In genomic region chr7:158579662-158580646, GRCh38 we compare ENCODE assay signal across 1 cellular context.
TF ChIP-seq lines count a peak whose summit lies in the region.

No MANE protein-coding gene starts in this region.

TF ChIP-seq in HepG2, 621 proteins besides CTCF, POLR2A, EP300 and RAD21 (continued from another document and continues in another):
- TF ChIP-seq ZBTB49 (CRISPR knock-in tag; IDR thresholded peaks at IDR 0.05; ENCODE audit: borderline replicate concordance) (no peak), ZNF776 (CRISPR knock-in tag; IDR thresholded peaks at IDR 0.05) (no peak), SALL2 (CRISPR knock-in tag; IDR thresholded peaks at IDR 0.05) (no peak), USF2 (IDR thresholded peaks at IDR 0.05; ENCODE audit: low read depth, low read length) (peak; percentile 81), USF2 (CRISPR knock-in tag; IDR thresholded peaks at IDR 0.05; ENCODE audit: borderline replicate concordance) (peak; percentile 84; the same call in 1 of the 2 replicates), THYN1 (CRISPR knock-in tag; IDR thresholded peaks at IDR 0.05; ENCODE audit: borderline replicate concordance, low read depth) (no peak), DZIP1 (CRISPR knock-in tag; IDR thresholded peaks at IDR 0.05) (no peak), POGZ (CRISPR knock-in tag; IDR thresholded peaks at IDR 0.05) (peak; percentile 67), BCL6 (CRISPR knock-in tag; IDR thresholded peaks at IDR 0.05) (peak; percentile 61), SRSF9 (IDR thresholded peaks at IDR 0.05; ENCODE audit: borderline replicate concordance, insufficient read depth, low read depth, low read length, poor library complexity, severe bottlenecking) (no peak), LCORL (IDR thresholded peaks at IDR 0.05) (no peak), LCORL (CRISPR knock-in tag; IDR thresholded peaks at IDR 0.05) (no peak), JUN (CRISPR knock-in tag; IDR thresholded peaks at IDR 0.05) (no peak), PRDM10 (CRISPR knock-in tag; IDR thresholded peaks at IDR 0.05; ENCODE audit: low read depth) (no peak), ZBTB8A (CRISPR knock-in tag; IDR thresholded peaks at IDR 0.05; ENCODE audit: borderline replicate concordance, low read depth) (no peak), CBX2 (IDR thresholded peaks at IDR 0.05; ENCODE audit: low read depth, low read length) (no peak), CBX2 (CRISPR knock-in tag; IDR thresholded peaks at IDR 0.05; ENCODE audit: low read depth) (no peak), TGIF2 (CRISPR knock-in tag; IDR thresholded peaks at IDR 0.05) (no peak; the same call in 1 of the 2 replicates), NFE2 (CRISPR knock-in tag; IDR thresholded peaks at IDR 0.05) (no peak), KDM3A (CRISPR knock-in tag; IDR thresholded peaks at IDR 0.05; ENCODE audit: low read depth) (no peak), ZBTB38 (CRISPR knock-in tag; IDR thresholded peaks at IDR 0.05) (peak; percentile 64), ZNF800 (CRISPR knock-in tag; IDR thresholded peaks at IDR 0.05) (peak; percentile 32; the same call in 1 of the 2 replicates), KAT2B (IDR thresholded peaks at IDR 0.05; ENCODE audit: borderline replicate concordance, low read depth, low read length) (no peak), MAFK (conservative IDR thresholded peaks at IDR 0.05 in 1 of 2, IDR thresholded peaks at IDR 0.05 in 1 of 2; ENCODE audit: low read length in 2 of 2) (no peak), TARDBP (CRISPR knock-in tag; IDR thresholded peaks at IDR 0.05) (no peak), ATF1 (CRISPR knock-in tag; IDR thresholded peaks at IDR 0.05) (no peak), ZNF383 (CRISPR knock-in tag; IDR thresholded peaks at IDR 0.05; ENCODE audit: borderline replicate concordance) (no peak), SETDB1 (CRISPR knock-in tag; IDR thresholded peaks at IDR 0.05; ENCODE audit: borderline replicate concordance) (no peak), E2F5 (CRISPR knock-in tag; conservative IDR thresholded peaks at IDR 0.05) (no peak), SMAD1 (CRISPR knock-in tag; IDR thresholded peaks at IDR 0.05; ENCODE audit: borderline replicate concordance, low read depth) (no peak), PTBP1 (IDR thresholded peaks at IDR 0.05; ENCODE audit: low read depth, low read length, poor library complexity, severe bottlenecking) (no peak), ZNF274 (CRISPR knock-in tag; IDR thresholded peaks at IDR 0.05) (no peak), FOXJ3 (CRISPR knock-in tag; IDR thresholded peaks at IDR 0.05; ENCODE audit: borderline replicate concordance) (peak; percentile 41; the same call in 1 of the 2 replicates), ZSCAN29 (CRISPR knock-in tag; conservative IDR thresholded peaks at IDR 0.05) (no peak), NRL (CRISPR knock-in tag; IDR thresholded peaks at IDR 0.05; ENCODE audit: borderline replicate concordance) (no peak), ZNF766 (CRISPR knock-in tag; IDR thresholded peaks at IDR 0.05; ENCODE audit: borderline replicate concordance) (no peak), DRAP1 (CRISPR knock-in tag; IDR thresholded peaks at IDR 0.05) (peak; percentile 55; the same call in 1 of the 2 replicates), HDAC2 (CRISPR knock-in tag; IDR thresholded peaks at IDR 0.05) (peak; percentile 60), ZNF460 (CRISPR knock-in tag; IDR thresholded peaks at IDR 0.05; ENCODE audit: borderline replicate concordance) (no peak), CAMTA2 (CRISPR knock-in tag; IDR thresholded peaks at IDR 0.05; ENCODE audit: borderline replicate concordance) (no peak), MIER2 (CRISPR knock-in tag; IDR thresholded peaks at IDR 0.05) (no peak), ATF2 (CRISPR knock-in tag; IDR thresholded peaks at IDR 0.05) (peak; percentile 45; the same call in 1 of the 2 replicates), TP53 (CRISPR knock-in tag; conservative IDR thresholded peaks at IDR 0.05) (no peak), NPAS2 (CRISPR knock-in tag; IDR thresholded peaks at IDR 0.05; ENCODE audit: borderline replicate concordance) (no peak), TIGD3 (CRISPR knock-in tag; IDR thresholded peaks at IDR 0.05; ENCODE audit: borderline replicate concordance) (no peak), HDAC1 (CRISPR knock-in tag; IDR thresholded peaks at IDR 0.05) (no peak), NR2C2 (CRISPR knock-in tag; IDR thresholded peaks at IDR 0.05; ENCODE audit: borderline replicate concordance) (peak; percentile 69)
